In the genomic region with DNA sequence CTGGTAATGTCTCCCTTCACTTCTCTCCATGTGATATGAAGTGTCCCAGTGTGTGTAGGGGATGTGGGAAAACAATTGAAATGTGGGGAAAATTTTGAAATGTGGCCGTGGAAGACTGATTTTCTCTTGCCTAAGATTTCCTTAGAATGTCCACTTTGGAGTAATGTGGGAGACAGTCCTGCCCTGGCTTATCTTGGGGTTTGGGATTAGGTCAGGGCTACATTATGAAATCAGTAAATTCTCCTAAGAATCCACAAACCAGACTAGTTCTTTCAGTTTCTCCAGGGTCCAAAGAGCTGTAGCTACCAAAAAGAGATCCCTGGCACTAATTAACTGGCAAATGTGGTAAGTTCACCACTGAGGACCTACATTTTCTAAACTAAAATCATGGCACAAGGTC, we compare ENCODE assay signal across 1 cellular context.
TF ChIP-seq lines count a peak whose summit lies in the region.

No MANE protein-coding gene starts in this region.

TF ChIP-seq in H1, 55 proteins besides CTCF, POLR2A, EP300 and RAD21:
- TF ChIP-seq BACH1 (IDR thresholded peaks at IDR 0.05; ENCODE audit: low read length) (no peak), SP1 (IDR thresholded peaks at IDR 0.05; ENCODE audit: low read depth, low read length) (no peak), TAF7 (optimal IDR thresholded peaks at IDR 0.05; ENCODE audit: borderline replicate concordance, low read depth, low read length) (no peak), SIRT6 (IDR thresholded peaks at IDR 0.05; ENCODE audit: low read length) (no peak), NRF1 (IDR thresholded peaks at IDR 0.05; ENCODE audit: low read depth, low read length) (no peak), KDM4A (IDR thresholded peaks at IDR 0.05; ENCODE audit: low read depth, low read length, severe bottlenecking) (no peak), YY1 (IDR thresholded peaks at IDR 0.05; ENCODE audit: low read depth, low read length) (no peak), MAFK (IDR thresholded peaks at IDR 0.05; ENCODE audit: low read depth, low read length) (no peak), KDM5A (IDR thresholded peaks at IDR 0.05; ENCODE audit: low read length) (no peak), BCL11A (IDR thresholded peaks at IDR 0.05; ENCODE audit: low read depth in 2 of 2, low read length in 2 of 2) (no peak), GTF2F1 (IDR thresholded peaks at IDR 0.05; ENCODE audit: borderline replicate concordance, low read depth, low read length) (no peak)
